ENCODE assay signal across 9 cellular contexts in genomic region chr5:120388016-120388781, GRCh38.
DNase-seq lines count a peak whose midpoint lies in the region; ATAC-seq and TF ChIP-seq lines count a peak whose summit lies in the region.
"Had no signal": no experiment of that assay in that cellular context is flagged by ENCODE, and none has a peak within 500 bp of the region (broad histone marks: within the 10 kb centered on the region; RNA-seq: fewer than 3 reads in every experiment).

No MANE protein-coding gene starts in this region.

- H3K36me3 Mint-ChIP-seq in activated T-cell treated with anti-CD3 and anti-CD28 coated beads, Interleukin-2, amount 50 U/mL, for 24 hours (ENCODE audit: low read depth): no peaks in the 10 kb centered on the region

- CTCF ChIA-PET in AG04450 (lab: Charles Lee): interaction anchor here (0.6 kb wide), 1 partner anchor 429 kb away, joined by 3 read pairs; no protein-coding TSS in a partner anchor

- WGBS in right cardiac atrium: 61% methylated on average over 1 of the region's 1 CpG

- ATAC-seq in HG02973 (IDR thresholded peaks at IDR 0.05; ENCODE audit: unreplicated experiment) (peak; percentile 68), right cardiac atrium (peak; percentile 33 to 51), HG03135 (IDR thresholded peaks at IDR 0.05; ENCODE audit: unreplicated experiment) (no peak), GM18907 (IDR thresholded peaks at IDR 0.05; ENCODE audit: unreplicated experiment) (no peak)

- peaks cover 5% of the 10 kb centered on the region for H3K4me1 Mint-ChIP-seq in activated T-cell treated with anti-CD3 and anti-CD28 coated beads, Interleukin-2, amount 50 U/mL, for 24 hours (ENCODE audit: low read depth)

- H3K27ac ChIP-seq in AG04450 (ENCODE audit: low read depth, low read length) (peak overlapping the region; percentile 48), right cardiac atrium (ENCODE audit: low read length) (no peak overlapping the region)

- POLR2A ChIA-PET in AG04450 (lab: Yijun Ruan, JAX): interaction anchor here (0.7 to 1.2 kb wide), 2 partner anchors 58 to 62 kb away, joined by 3 to 12 read pairs; no protein-coding TSS in a partner anchor

- H3K27me3 Mint-ChIP-seq in activated T-cell treated with anti-CD3 and anti-CD28 coated beads, Interleukin-2, amount 50 U/mL, for 24 hours: no peaks in the 10 kb centered on the region

- no peak for TF ChIP-seq CTCF in AG04450 (IDR thresholded peaks at IDR 0.05; ENCODE audit: low read depth, low read length)

- no peaks in the 10 kb centered on the region for H3K27me3 ChIP-seq in AG04450 (ENCODE audit: control insufficient read depth, insufficient read depth, low read length)
- no peaks in the 10 kb centered on the region for H3K27me3 ChIP-seq in right cardiac atrium (ENCODE audit: control insufficient read depth, insufficient read depth)

- H3K9me3 ChIP-seq in AG04450 (ENCODE audit: control insufficient read depth, insufficient read depth, low read length) (no peaks in the 10 kb centered on the region), right cardiac atrium (ENCODE audit: control insufficient read depth, low read length) (no peaks in the 10 kb centered on the region)

- DNase-seq in AG04450 (ENCODE audit: low read depth, low spot score): peak; percentile 77
- DNase-seq in SKM-1 treated with dmso at 0.1 percent for 144 hours (lab: John Stamatoyannopoulos, UW; ENCODE audit: unreplicated experiment): peak; percentile 74
- DNase-seq in right cardiac atrium: no peak
- no peak for DNase-seq in activated T-cell treated with anti-CD3 and anti-CD28 coated beads, Interleukin-2, amount 50 U/mL, for 24 hours
- DNase-seq in head of caudate nucleus: no peak
- DNase-seq: NCI-H1930 had no signal

- no peaks in the 10 kb centered on the region for H3K4me1 ChIP-seq in right cardiac atrium (ENCODE audit: control insufficient read depth, insufficient read depth, low read length)

- intact Hi-C loops in right cardiac atrium (cut with DNase I) (no loop called here), head of caudate nucleus (cut with DNase I) (no loop called here)

- no peak overlapping the region for H3K4me3 ChIP-seq in AG04450 (ENCODE audit: low read depth, low read length)
- no peak overlapping the region for H3K4me3 ChIP-seq in right cardiac atrium (ENCODE audit: low read length)

- peaks cover 3% of the 10 kb centered on the region for H3K9me3 Mint-ChIP-seq in activated T-cell treated with anti-CD3 and anti-CD28 coated beads, Interleukin-2, amount 50 U/mL, for 24 hours

- no peak overlapping the region for H3K4me3 Mint-ChIP-seq in activated T-cell treated with anti-CD3 and anti-CD28 coated beads, Interleukin-2, amount 50 U/mL, for 24 hours

- H3K27ac Mint-ChIP-seq in activated T-cell treated with anti-CD3 and anti-CD28 coated beads, Interleukin-2, amount 50 U/mL, for 24 hours: no peak overlapping the region

Comparison
In these comparisons a context has a peak if more than half of its experiments do, and no peak if none do; other contexts are left out.
1. DNase-seq: peak in AG04450 (single experiment) and SKM-1 treated with dmso at 0.1 percent for 144 hours (single experiment); none in right cardiac atrium (0 of 3), activated T-cell treated with anti-CD3 and anti-CD28 coated beads, Interleukin-2, amount 50 U/mL, for 24 hours (single experiment) and head of caudate nucleus (0 of 42).
2. ATAC-seq: peak in HG02973 (single experiment) and right cardiac atrium (2 of 2); none in HG03135 (single experiment) and GM18907 (single experiment).